In the genomic region with DNA sequence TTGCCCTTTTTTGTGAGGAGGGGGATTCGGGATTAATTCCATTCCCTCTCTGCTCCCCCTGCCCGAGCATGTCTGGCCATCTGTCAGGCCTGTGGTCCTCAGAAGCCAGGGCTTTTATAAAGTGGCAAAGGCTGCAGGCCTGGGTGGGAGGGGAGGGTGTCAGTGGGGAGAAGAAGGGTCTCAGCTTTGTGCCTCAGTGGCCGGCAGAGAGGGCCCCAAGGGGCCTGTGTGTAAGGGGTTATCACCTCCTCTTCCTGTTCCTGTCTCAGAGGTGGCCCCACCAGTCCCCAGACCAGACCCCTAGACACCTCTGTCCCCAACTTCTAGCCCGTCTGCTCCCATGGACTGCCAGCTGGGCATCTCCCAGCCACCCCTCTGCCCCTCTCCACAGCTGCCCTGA, we compare ENCODE assay signal across 18 cellular contexts. TPM values are rescaled to one million over a fixed set of nuclear protein-coding genes. Genes with fewer than 3 reads are reported as not detected.
DNase-seq lines count a peak whose midpoint lies in the region; ATAC-seq and TF ChIP-seq lines count a peak whose summit lies in the region.
"Had no signal": no experiment of that assay in that cellular context is flagged by ENCODE, and none has a peak within 500 bp of the region (broad histone marks: within the 10 kb centered on the region; RNA-seq: fewer than 3 reads in every experiment).

No MANE protein-coding gene starts in this region.

- no peak for ATAC-seq in activated CD4-positive, alpha-beta T cell treated with anti-CD3 and anti-CD28 coated beads for 36 hours
- ATAC-seq in natural killer cell (no peak), GM23338 (no peak)
- ATAC-seq: K562 had no signal

- no peaks in the 10 kb centered on the region for H3K9me3 Mint-ChIP-seq in activated CD4-positive, alpha-beta T cell treated with anti-CD3 and anti-CD28 coated beads, Interleukin-2, amount 10 ng/mL, durations not matched to agents 7 days and 5 days
- no peaks in the 10 kb centered on the region for H3K9me3 Mint-ChIP-seq in activated CD4-positive, alpha-beta T cell treated with anti-CD3 and anti-CD28 coated beads for 36 hours (ENCODE audit: low read depth)
- H3K9me3 Mint-ChIP-seq in brain (no peaks in the 10 kb centered on the region), neural crest cell (no peaks in the 10 kb centered on the region), natural killer cell (no peaks in the 10 kb centered on the region), GM23338 (no peaks in the 10 kb centered on the region)

- POLR2A ChIA-PET in activated CD4-positive, alpha-beta T cell treated with anti-CD3 and anti-CD28 coated beads, Interleukin-2, amount 10 ng/mL, durations not matched to agents 7 days and 5 days (lab: Charles Lee), result no interaction called here
- POLR2A ChIA-PET in activated CD4-positive, alpha-beta T cell treated with anti-CD3 and anti-CD28 coated beads for 36 hours (lab: Charles Lee), result interaction anchor here (0.6 kb wide), 2 partner anchors 99 to 1546 kb away, joined by 3 read pairs; no protein-coding TSS in a partner anchor

- no peak overlapping the region for H3K27ac ChIP-seq in GM23338 (ENCODE audit: low read depth)

- intact Hi-C loops in activated CD4-positive, alpha-beta T cell treated with anti-CD3 and anti-CD28 coated beads for 36 hours (cut with DNase I, micrococcal nuclease), result no loop called here
- intact Hi-C loops in natural killer cell (cut with micrococcal nuclease), result no loop called here

- H3K27me3 Mint-ChIP-seq in activated CD4-positive, alpha-beta T cell treated with anti-CD3 and anti-CD28 coated beads, Interleukin-2, amount 10 ng/mL, durations not matched to agents 7 days and 5 days, result no peaks in the 10 kb centered on the region
- no peaks in the 10 kb centered on the region for H3K27me3 Mint-ChIP-seq in activated CD4-positive, alpha-beta T cell treated with anti-CD3 and anti-CD28 coated beads for 36 hours
- no peaks in the 10 kb centered on the region for H3K27me3 Mint-ChIP-seq in brain
- peaks cover 2% of the 10 kb centered on the region for H3K27me3 Mint-ChIP-seq in neural crest cell (ENCODE audit: low read depth)
- no peaks in the 10 kb centered on the region for H3K27me3 Mint-ChIP-seq in natural killer cell (ENCODE audit: low read depth in 2 of 2)
- peaks cover 4% of the 10 kb centered on the region for H3K27me3 Mint-ChIP-seq in GM23338 (ENCODE audit: insufficient read depth, low read depth, poor library complexity)

- CTCF ChIA-PET in activated CD4-positive, alpha-beta T cell treated with anti-CD3 and anti-CD28 coated beads, Interleukin-2, amount 10 ng/mL, durations not matched to agents 7 days and 5 days (lab: Charles Lee), result interaction anchor here (1.4 kb wide), 1 partner anchor 13 kb away, joined by 4 read pairs; no protein-coding TSS in a partner anchor
- CTCF ChIA-PET in activated CD4-positive, alpha-beta T cell treated with anti-CD3 and anti-CD28 coated beads for 36 hours (lab: Charles Lee), result no interaction called here

- peaks cover under 1% of the 10 kb centered on the region; the same call in 1 of the 2 replicates for H4K20me1 ChIP-seq in GM23338 (replicated peaks; ENCODE audit: insufficient read depth)

- no peaks in the 10 kb centered on the region for H3K36me3 Mint-ChIP-seq in activated CD4-positive, alpha-beta T cell treated with anti-CD3 and anti-CD28 coated beads, Interleukin-2, amount 10 ng/mL, durations not matched to agents 7 days and 5 days (ENCODE audit: low read depth)
- no peaks in the 10 kb centered on the region for H3K36me3 Mint-ChIP-seq in activated CD4-positive, alpha-beta T cell treated with anti-CD3 and anti-CD28 coated beads for 36 hours (ENCODE audit: low read depth)
- H3K36me3 Mint-ChIP-seq in brain, result peaks cover 21% of the 10 kb centered on the region
- no peaks in the 10 kb centered on the region for H3K36me3 Mint-ChIP-seq in neural crest cell (ENCODE audit: low read depth)
- no peaks in the 10 kb centered on the region for H3K36me3 Mint-ChIP-seq in natural killer cell
- H3K36me3 Mint-ChIP-seq in GM23338 (ENCODE audit: low read depth), result peaks cover 10% of the 10 kb centered on the region

- no peak overlapping the region for H3K4me3 ChIP-seq in GM23338
- H3K4me3 ChIP-seq: K562 had no signal

- peaks cover 8% of the 10 kb centered on the region; the same call in 1 of the 2 replicates for H3K4me1 ChIP-seq in GM23338 (ENCODE audit: insufficient read depth)

- no peak overlapping the region for H3K4me2 ChIP-seq in GM23338

- no peaks in the 10 kb centered on the region for H3K9me2 ChIP-seq in GM23338 (ENCODE audit: insufficient read depth)

- H3K4me3 Mint-ChIP-seq in activated CD4-positive, alpha-beta T cell treated with anti-CD3 and anti-CD28 coated beads, Interleukin-2, amount 10 ng/mL, durations not matched to agents 7 days and 5 days, result no peak overlapping the region
- H3K4me3 Mint-ChIP-seq in activated CD4-positive, alpha-beta T cell treated with anti-CD3 and anti-CD28 coated beads for 36 hours, result no peak overlapping the region
- H3K4me3 Mint-ChIP-seq in brain (no peak overlapping the region), neural crest cell (peak overlapping the region; percentile 57), natural killer cell (no peak overlapping the region), GM23338 (no peak overlapping the region)

- H3K27ac Mint-ChIP-seq in activated CD4-positive, alpha-beta T cell treated with anti-CD3 and anti-CD28 coated beads, Interleukin-2, amount 10 ng/mL, durations not matched to agents 7 days and 5 days, result peak overlapping the region; percentile 20
- H3K27ac Mint-ChIP-seq in activated CD4-positive, alpha-beta T cell treated with anti-CD3 and anti-CD28 coated beads for 36 hours, result no peak overlapping the region
- H3K27ac Mint-ChIP-seq in brain (peak overlapping the region; percentile 48 to 99 (median 85)), neural crest cell (ENCODE audit: unreplicated experiment) (no peak overlapping the region), natural killer cell (peak overlapping the region in 1 of 2 donors; percentile 69), GM23338 (no peak overlapping the region)

- no peaks in the 10 kb centered on the region for H3K27me3 ChIP-seq in GM23338 (ENCODE audit: insufficient read depth)

- H3F3A ChIP-seq in GM23338 (replicated peaks; ENCODE audit: low read depth), result no peaks in the 10 kb centered on the region; the same call in 1 of the 2 replicates

- peaks cover 3% of the 10 kb centered on the region for H3K4me1 Mint-ChIP-seq in activated CD4-positive, alpha-beta T cell treated with anti-CD3 and anti-CD28 coated beads, Interleukin-2, amount 10 ng/mL, durations not matched to agents 7 days and 5 days
- H3K4me1 Mint-ChIP-seq in activated CD4-positive, alpha-beta T cell treated with anti-CD3 and anti-CD28 coated beads for 36 hours, result peaks cover 5% of the 10 kb centered on the region
- H3K4me1 Mint-ChIP-seq in brain, result peaks cover 24% of the 10 kb centered on the region
- peaks cover 5% of the 10 kb centered on the region for H3K4me1 Mint-ChIP-seq in neural crest cell
- H3K4me1 Mint-ChIP-seq in natural killer cell, result peaks cover 0 to 6% of the 10 kb centered on the region in 2 donors
- H3K4me1 Mint-ChIP-seq in GM23338, result peaks cover 17% of the 10 kb centered on the region

- H3K79me2 ChIP-seq in GM23338 (replicated peaks; ENCODE audit: insufficient read depth), result peaks cover 9% of the 10 kb centered on the region

- no peak overlapping the region for H2AFZ ChIP-seq in GM23338

- no peak for DNase-seq in activated CD4-positive, alpha-beta T cell treated with anti-CD3 and anti-CD28 coated beads, Interleukin-2, amount 10 ng/mL, durations not matched to agents 7 days and 5 days
- no peak for DNase-seq in activated CD4-positive, alpha-beta T cell treated with anti-CD3 and anti-CD28 coated beads for 36 hours
- DNase-seq in neural crest cell (ENCODE audit: low read depth, low spot score) (no peak), natural killer cell (no peak), GM23338 (ENCODE audit: low spot score) (no peak)
- DNase-seq in effector CD8-positive, alpha-beta T cell (lab: John Stamatoyannopoulos, UW), result no peak
- DNase-seq: DMS53, H7, Kasumi-1, NCI-H1092 treated with DMSO at 0.1 percent for 48 hours, NCI-H1436, NCI-H187, NCI-H2081 treated with DMSO at 0.1 percent for 48 hours, NCI-H2171 treated with DMSO at 0.1 percent for 48 hours, NCI-H526, SHP77 treated with DMSO at 0.1 percent for 48 hours had no signal

- TF ChIP-seq CTCF in brain (conservative IDR thresholded peaks at IDR 0.05), result no peak
- TF ChIP-seq CTCF in neural crest cell (conservative IDR thresholded peaks at IDR 0.05), result no peak
- no peak for TF ChIP-seq CTCF in natural killer cell (IDR thresholded peaks at IDR 0.05)
- no peak for TF ChIP-seq CTCF in GM23338 (conservative IDR thresholded peaks at IDR 0.05; ENCODE audit: low read depth in 2 of 2)

- peaks cover 4% of the 10 kb centered on the region; the same call in 1 of the 2 replicates for H3K36me3 ChIP-seq in GM23338 (ENCODE audit: insufficient read depth)

RNA-seq across cellular contexts. Expression of a gene that starts 3.4 kb away (rescaled TPM):
- 1 to 10 TPM; 5.7 to 7.3 TPM for total RNA-seq in activated CD4-positive, alpha-beta T cell treated with anti-CD3 and anti-CD28 coated beads, Interleukin-2, amount 10 ng/mL, durations not matched to agents 7 days and 5 days
- 10 to 100 TPM; 11.6 to 18.0 TPM for total RNA-seq in activated CD4-positive, alpha-beta T cell treated with anti-CD3 and anti-CD28 coated beads for 36 hours
- polyA plus RNA-seq in brain (ENCODE audit: insufficient read depth, low read depth, low replicate concordance) (27.2 TPM), GM23338 (2016; fragmentation: Nextera tagmentation; extraction: Ambion mirVana) (8.5 and 9.6 TPM in 2 replicates)
- total RNA-seq in neural crest cell (21.4 and 26.8 TPM in 2 replicates), natural killer cell (10 to 100 TPM in 2 of 3 donors, 1 to 10 TPM in 1; 9.9 to 19.5 (median 10.2) TPM)
- total RNA-seq in GM23338 (2014; rRNA removed; shearing (Covaris generic)), result 21.6 and 28.5 TPM in 2 replicates

RNA-seq across cellular contexts. Expression of a gene that starts 22.8 kb away (rescaled TPM):
- 10 to 100 TPM; 23.4 to 33.5 TPM for total RNA-seq in activated CD4-positive, alpha-beta T cell treated with anti-CD3 and anti-CD28 coated beads, Interleukin-2, amount 10 ng/mL, durations not matched to agents 7 days and 5 days
- total RNA-seq in activated CD4-positive, alpha-beta T cell treated with anti-CD3 and anti-CD28 coated beads for 36 hours, result 10 to 100 TPM; 21.2 to 29.9 TPM
- polyA plus RNA-seq in brain (ENCODE audit: insufficient read depth, low read depth, low replicate concordance) (36.4 TPM), GM23338 (2016; fragmentation: Nextera tagmentation; extraction: Ambion mirVana) (13.4 and 13.9 TPM in 2 replicates)
- total RNA-seq in neural crest cell (41.1 and 45.1 TPM in 2 replicates), natural killer cell (10 to 100 TPM; 31.8 to 46.7 (median 39.6) TPM)
- 42.6 and 59.6 TPM in 2 replicates for total RNA-seq in GM23338 (2014; rRNA removed; shearing (Covaris generic))

RNA-seq across cellular contexts. Expression of a gene that starts 23.0 kb away (rescaled TPM):
- total RNA-seq in activated CD4-positive, alpha-beta T cell treated with anti-CD3 and anti-CD28 coated beads, Interleukin-2, amount 10 ng/mL, durations not matched to agents 7 days and 5 days, result 1 to 10 TPM; 4.8 TPM
- 1 to 10 TPM; 4.6 to 5.6 TPM for total RNA-seq in activated CD4-positive, alpha-beta T cell treated with anti-CD3 and anti-CD28 coated beads for 36 hours
- 9.1 TPM for polyA plus RNA-seq in brain (ENCODE audit: insufficient read depth, low read depth, low replicate concordance)
- 12.8 and 13.9 TPM in 2 replicates for total RNA-seq in neural crest cell
- 10 to 100 TPM in 2 of 3 donors, 1 to 10 TPM in 1; 8.7 to 11.1 (median 11.0) TPM for total RNA-seq in natural killer cell
- 9.8 and 12.6 TPM in 2 replicates for total RNA-seq in GM23338 (2014; rRNA removed; shearing (Covaris generic))
- 5.3 and 5.4 TPM in 2 replicates for polyA plus RNA-seq in GM23338 (2016; fragmentation: Nextera tagmentation; extraction: Ambion mirVana)

RNA-seq across cellular contexts. Expression of a gene that starts 56.4 kb away (rescaled TPM):
- 10 to 100 TPM; 17.5 to 19.8 TPM for total RNA-seq in activated CD4-positive, alpha-beta T cell treated with anti-CD3 and anti-CD28 coated beads, Interleukin-2, amount 10 ng/mL, durations not matched to agents 7 days and 5 days
- total RNA-seq in activated CD4-positive, alpha-beta T cell treated with anti-CD3 and anti-CD28 coated beads for 36 hours, result 10 to 100 TPM; 15.0 to 18.0 TPM
- 20.5 TPM for polyA plus RNA-seq in brain (ENCODE audit: insufficient read depth, low read depth, low replicate concordance)
- 22.7 and 25.1 TPM in 2 replicates for total RNA-seq in neural crest cell
- 1 to 10 TPM; 5.9 to 9.6 (median 8.2) TPM for total RNA-seq in natural killer cell
- total RNA-seq in GM23338 (2014; rRNA removed; shearing (Covaris generic)), result 10.3 and 14.9 TPM in 2 replicates
- polyA plus RNA-seq in GM23338 (2016; fragmentation: Nextera tagmentation; extraction: Ambion mirVana), result 16.7 and 17.9 TPM in 2 replicates

RNA-seq across cellular contexts. Expression of a gene that starts 57.1 kb away (rescaled TPM):
- 100 to 1,000 TPM; 149 to 182 TPM for total RNA-seq in activated CD4-positive, alpha-beta T cell treated with anti-CD3 and anti-CD28 coated beads, Interleukin-2, amount 10 ng/mL, durations not matched to agents 7 days and 5 days
- total RNA-seq in activated CD4-positive, alpha-beta T cell treated with anti-CD3 and anti-CD28 coated beads for 36 hours, result 100 to 1,000 TPM; 245 to 465 TPM
- polyA plus RNA-seq in brain (ENCODE audit: insufficient read depth, low read depth, low replicate concordance) (96.2 TPM), GM23338 (2016; fragmentation: Nextera tagmentation; extraction: Ambion mirVana) (321 and 326 TPM in 2 replicates)
- total RNA-seq in neural crest cell (213 and 214 TPM in 2 replicates), natural killer cell (10 to 100 TPM; 56.2 to 65.9 (median 60.9) TPM)
- 239 and 295 TPM in 2 replicates for total RNA-seq in GM23338 (2014; rRNA removed; shearing (Covaris generic))

Comparison
In these comparisons a context has a peak if more than half of its experiments do, and no peak if none do; other contexts are left out.
1. H3K27ac Mint-ChIP-seq: peak in activated CD4-positive, alpha-beta T cell treated with anti-CD3 and anti-CD28 coated beads, Interleukin-2, amount 10 ng/mL, durations not matched to agents 7 days and 5 days (single experiment) and brain (5 of 5); none in activated CD4-positive, alpha-beta T cell treated with anti-CD3 and anti-CD28 coated beads for 36 hours (single experiment), neural crest cell (single experiment) and GM23338 (single experiment).